In genomic region chr6:30690403-30691207, GRCh38 we compare ENCODE assay signal across 8 cellular contexts. TPM values are rescaled to one million over a fixed set of nuclear protein-coding genes. Genes with fewer than 3 reads are reported as not detected.
DNase-seq lines count a peak whose midpoint lies in the region; ATAC-seq lines count a peak whose summit lies in the region.

Gene NRM (minus strand): TSS chr6:30690984. CDS start chr6:30690974, 10 bp downstream.

- peaks cover 42% of the 10 kb centered on the region for H3K4me1 Mint-ChIP-seq in activated CD4-positive, alpha-beta T cell treated with anti-CD3 and anti-CD28 coated beads for 36 hours

- CTCF ChIA-PET in activated CD4-positive, alpha-beta T cell treated with anti-CD3 and anti-CD28 coated beads for 36 hours (lab: Charles Lee), result interaction anchor here (0.6 to 1.6 kb wide), 5 partner anchors 11 to 906 kb away, joined by 3 to 7 read pairs (median 4); no protein-coding TSS in a partner anchor

- no peaks in the 10 kb centered on the region for H3K27me3 Mint-ChIP-seq in activated CD4-positive, alpha-beta T cell treated with anti-CD3 and anti-CD28 coated beads for 36 hours

- H3K27ac ChIP-seq in cingulate gyrus (ENCODE audit: low read depth, low read length), result peak within 1 kb of the TSS; percentile 88

- POLR2A ChIA-PET in activated CD4-positive, alpha-beta T cell treated with anti-CD3 and anti-CD28 coated beads for 36 hours (lab: Charles Lee), result interaction anchor here (1.9 kb wide), 1 partner anchor 27 kb away, joined by 8 read pairs; the partner anchor contains the start of gene MDC1

- H3K36me3 Mint-ChIP-seq in activated CD4-positive, alpha-beta T cell treated with anti-CD3 and anti-CD28 coated beads for 36 hours (ENCODE audit: low read depth), result peaks cover 21% of the 10 kb centered on the region

- no peaks in the 10 kb centered on the region for H3K9me3 Mint-ChIP-seq in activated CD4-positive, alpha-beta T cell treated with anti-CD3 and anti-CD28 coated beads for 36 hours (ENCODE audit: low read depth)

- peak within 1 kb of the TSS; percentile 75 for H3K4me3 Mint-ChIP-seq in activated CD4-positive, alpha-beta T cell treated with anti-CD3 and anti-CD28 coated beads for 36 hours

- H3K27ac Mint-ChIP-seq in activated CD4-positive, alpha-beta T cell treated with anti-CD3 and anti-CD28 coated beads for 36 hours, result peak within 1 kb of the TSS; percentile 70

- DNase-seq in GM04503 (ENCODE audit: low read depth), result peak; percentile 49
- DNase-seq in NCI-H524 (lab: John Stamatoyannopoulos, UW), result peak; percentile 71 to 88
- peak; percentile 89 for DNase-seq in activated CD4-positive, alpha-beta T cell treated with anti-CD3 and anti-CD28 coated beads for 36 hours
- peak; percentile 91 for DNase-seq in kidney glomerular epithelial cell (lab: John Stamatoyannopoulos, UW)
- peak; percentile 87 for DNase-seq in stimulated activated CD4-positive, alpha-beta T cell treated with anti-CD3 and anti-CD28 coated beads, Interleukin-15, amount 100 ng/mL, for 24 hours

- ATAC-seq in HG03354 (IDR thresholded peaks at IDR 0.05; ENCODE audit: poor library complexity, severe bottlenecking, unreplicated experiment), result peak; percentile 24
- peak; percentile 50 for ATAC-seq in activated CD4-positive, alpha-beta T cell treated with anti-CD3 and anti-CD28 coated beads for 36 hours
- no peak for ATAC-seq in HG03097 (IDR thresholded peaks at IDR 0.05; ENCODE audit: low FRiP score, unreplicated experiment)

- intact Hi-C loops in activated CD4-positive, alpha-beta T cell treated with anti-CD3 and anti-CD28 coated beads for 36 hours (cut with DNase I, micrococcal nuclease), result loop anchor here in 1 of 2 experiments (1.0 kb wide), 1 partner anchor 27 kb away; the partner anchor contains the start of gene MDC1

RNA-seq across cellular contexts. Expression of gene NRM, which starts in this region (rescaled TPM):
- total RNA-seq in activated CD4-positive, alpha-beta T cell treated with anti-CD3 and anti-CD28 coated beads for 36 hours, result 10 to 100 TPM; 25.8 to 36.4 TPM
